In the genomic region with DNA sequence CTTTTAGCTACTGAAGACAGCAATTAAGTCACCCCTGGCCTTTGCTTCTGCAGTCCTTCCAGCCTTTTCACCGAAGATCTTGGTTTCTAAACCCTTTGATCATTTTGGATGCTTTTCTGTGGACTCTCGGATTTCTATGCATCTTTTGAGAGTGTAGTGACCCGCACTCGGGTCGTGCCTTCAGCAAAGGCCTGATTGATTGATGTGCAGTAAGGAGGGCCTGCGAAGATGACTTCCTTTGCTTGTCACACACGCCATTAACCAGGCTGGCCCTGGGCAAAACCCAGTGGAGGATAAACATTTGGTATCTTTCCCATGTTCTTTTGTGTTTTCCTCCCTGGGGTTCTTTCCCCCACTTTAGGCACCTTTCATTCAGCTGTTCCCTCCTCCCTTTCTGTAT, we compare ENCODE assay signal across 19 cellular contexts.
"Had no signal": no experiment of that assay in that cellular context is flagged by ENCODE, and none has a peak within 500 bp of the region (broad histone marks: within the 10 kb centered on the region; RNA-seq: fewer than 3 reads in every experiment).

No MANE protein-coding gene starts in this region.

- ATAC-seq: HepG2, Panc1, PC-3 had no signal

- DNase-seq: IMR-90; Karpas-422; KG1; MG63; NCI-H1436; NCI-H187; NCI-H2029; NCI-H2081 treated with DMSO at 0.1 percent for 48 hours; NCI-H226; NCI-H446 treated with DMSO at 0.1 percent for 48 hours; NCI-H510A treated with DMSO at 0.1 percent for 48 hours; NCI-H526; NCI-H748 treated with DMSO at 0.1 percent for 48 hours; NK-92 treated with Interleukin-12 subunit alpha and Interleukin-12 subunit beta, amount 100 ng/mL, for 24 hours; PC-3; SHP77; SK-N-SH had no signal
